30 cellular contexts compared by ENCODE assay signal in genomic region chr1:35586808-35587207, GRCh38. TPM values are rescaled to one million over a fixed set of nuclear protein-coding genes. Genes with fewer than 3 reads are reported as not detected.
"Had no signal": no experiment of that assay in that cellular context is flagged by ENCODE, and none has a peak within 500 bp of the region (broad histone marks: within the 10 kb centered on the region; RNA-seq: fewer than 3 reads in every experiment).

No MANE protein-coding gene starts in this region.

- H3K4me1 ChIP-seq: left lung, lower lobe of right lung, pancreas, prostate gland, sigmoid colon, tibial nerve, vagina had no signal

- ATAC-seq: left colon; left lung; lower lobe of right lung; naive thymus-derived CD8-positive, alpha-beta T cell; pancreas; right cardiac atrium; stimulated activated memory B cell treated with anti-CD40 and anti-IgM and Interleukin-4, amounts not matched to agents 10 μg/mL and 1 μg/mL and 100 μg/mL, for 72 hours; stimulated activated naive CD8-positive, alpha-beta T cell treated with anti-CD3 and anti-CD28 coated beads, Interleukin-15, amount 100 ng/mL, for 72 hours had no signal

- H3K9me3 ChIP-seq: left lung, lower lobe of right lung, pancreas, prostate gland, sigmoid colon, tibial nerve, vagina had no signal

- H3K27me3 Mint-ChIP-seq: naive thymus-derived CD8-positive, alpha-beta T cell; stimulated activated memory B cell treated with anti-CD40 and anti-IgM and Interleukin-4, amounts not matched to agents 10 μg/mL and 1 μg/mL and 100 μg/mL, for 72 hours; stimulated activated naive CD8-positive, alpha-beta T cell treated with anti-CD3 and anti-CD28 coated beads, Interleukin-15, amount 100 ng/mL, for 72 hours had no signal

- H3K4me3 ChIP-seq: left lung, lower lobe of right lung, pancreas, prostate gland, sigmoid colon, tibial nerve, vagina had no signal

- H3K4me3 Mint-ChIP-seq: immature natural killer cell; naive thymus-derived CD8-positive, alpha-beta T cell; nephron; neural crest cell; stimulated activated memory B cell treated with anti-CD40 and anti-IgM and Interleukin-4, amounts not matched to agents 10 μg/mL and 1 μg/mL and 100 μg/mL, for 72 hours; stimulated activated naive CD8-positive, alpha-beta T cell treated with anti-CD3 and anti-CD28 coated beads, Interleukin-15, amount 100 ng/mL, for 72 hours had no signal

- H3K27me3 ChIP-seq: left lung, pancreas, sigmoid colon, tibial nerve, vagina had no signal

- H3K9me3 Mint-ChIP-seq: immature natural killer cell; naive thymus-derived CD8-positive, alpha-beta T cell; nephron; neural crest cell; stimulated activated memory B cell treated with anti-CD40 and anti-IgM and Interleukin-4, amounts not matched to agents 10 μg/mL and 1 μg/mL and 100 μg/mL, for 72 hours; stimulated activated naive CD8-positive, alpha-beta T cell treated with anti-CD3 and anti-CD28 coated beads, Interleukin-15, amount 100 ng/mL, for 72 hours; type B pancreatic cell had no signal

- DNase-seq: hypothalamus; immature natural killer cell; kidney; left colon; left lung; lower lobe of right lung; mammary epithelial cell; mesenchymal stem cell; naive thymus-derived CD8-positive, alpha-beta T cell; nucleus accumbens; pancreas; retina; right cardiac atrium; small intestine; stimulated activated CD4-positive, alpha-beta T cell treated with anti-CD3 and anti-CD28 coated beads, Interleukin-1b, Interleukin-23, amount 100 ng/mL, for 48 hours; stimulated activated CD4-positive, alpha-beta T cell treated with anti-CD3 and anti-CD28 coated beads, Interleukin-2, amount 100 ng/mL, for 48 hours; stimulated activated CD4-positive, alpha-beta T cell treated with anti-CD3 and anti-CD28 coated beads, Interleukin-4, amount 100 ng/mL, for 4 hours; stimulated activated CD8-positive, alpha-beta memory T cell treated with anti-CD3 and anti-CD28 coated beads, Interleukin-4, amount 100 ng/mL, for 48 hours; stimulated activated naive CD4-positive, alpha-beta T cell treated with Interleukin-2 at 50 U/mL for 16 hours; stimulated activated naive CD8-positive, alpha-beta T cell treated with anti-CD3 and anti-CD28 coated beads, Interleukin-15, amount 100 ng/mL, for 72 hours; substantia nigra had no signal

- H3K36me3 ChIP-seq: pancreas, prostate gland, sigmoid colon, vagina had no signal

- H3K27ac Mint-ChIP-seq: immature natural killer cell; nephron; stimulated activated memory B cell treated with anti-CD40 and anti-IgM and Interleukin-4, amounts not matched to agents 10 μg/mL and 1 μg/mL and 100 μg/mL, for 72 hours; type B pancreatic cell had no signal

- H3K27ac ChIP-seq: left lung, lower lobe of right lung, pancreas, prostate gland, sigmoid colon, tibial nerve, vagina had no signal

- H3K36me3 Mint-ChIP-seq: type B pancreatic cell had no signal

- H3K4me1 Mint-ChIP-seq: nephron; neural crest cell; stimulated activated memory B cell treated with anti-CD40 and anti-IgM and Interleukin-4, amounts not matched to agents 10 μg/mL and 1 μg/mL and 100 μg/mL, for 72 hours; stimulated activated naive CD8-positive, alpha-beta T cell treated with anti-CD3 and anti-CD28 coated beads, Interleukin-15, amount 100 ng/mL, for 72 hours had no signal

RNA-seq across cellular contexts. Expression of gene TFAP2E, which starts 13.7 kb away (rescaled TPM):
- total RNA-seq: urinary bladder had no signal
